ENCODE assay signal across 17 cellular contexts in genomic region chr6:162389353-162390085, GRCh38.
DNase-seq lines count a peak whose midpoint lies in the region; ATAC-seq and TF ChIP-seq lines count a peak whose summit lies in the region.
"Had no signal": no experiment of that assay in that cellular context is flagged by ENCODE, and none has a peak within 500 bp of the region (broad histone marks: within the 10 kb centered on the region; RNA-seq: fewer than 3 reads in every experiment).

No MANE protein-coding gene starts in this region.

- no peak for DNase-seq in left ventricle myocardium inferior
- DNase-seq in Right ventricle myocardium inferior (ENCODE audit: missing footprints): no peak
- DNase-seq in kidney glomerular epithelial cell (lab: John Stamatoyannopoulos, UW): peak; percentile 15
- peak in 1 of 3 donors; percentile 55 for DNase-seq in right lobe of liver
- DNase-seq in thoracic aorta (ENCODE audit: low spot score): no peak
- no peak for DNase-seq in activated CD8-positive, alpha-beta T cell treated with anti-CD3 and anti-CD28 coated beads, Interleukin-2, amount 10 ng/mL, durations not matched to agents 7 days and 5 days
- DNase-seq in iPS-NIHi7 (ENCODE audit: extremely low spot score): no peak
- DNase-seq: CD4-positive, alpha-beta memory T cell; DMS153; DMS79; GDM1; H9 had no signal

- intact Hi-C loops in left ventricle myocardium inferior (cut with micrococcal nuclease) (no loop called here), Right ventricle myocardium inferior (cut with DNase I) (loop anchor here (5.0 kb wide), 1 partner anchor 202 kb away; no protein-coding TSS in a partner anchor), right lobe of liver (cut with DNase I) (no loop called here)

- H3K27ac ChIP-seq in left ventricle myocardium inferior (replicated peaks) (peak overlapping the region; percentile 83), right lobe of liver (peak overlapping the region in 1 of 3 donors; percentile 60), thoracic aorta (peak overlapping the region; percentile 68 to 76)
- H3K27ac ChIP-seq: 22Rv1, A549, BLaER1 had no signal

- POLR2A ChIA-PET in activated CD8-positive, alpha-beta T cell treated with anti-CD3 and anti-CD28 coated beads, Interleukin-2, amount 10 ng/mL, durations not matched to agents 7 days and 5 days (lab: Charles Lee): no interaction called here

- WGBS in right lobe of liver (ENCODE audit: insufficient coverage, low coverage, low lambda C conversion rate, missing lambda C conversion rate): 28% methylated on average over 3 of the region's 3 CpGs

- peaks cover 21% of the 10 kb centered on the region for H3K4me1 ChIP-seq in left ventricle myocardium inferior
- H3K4me1 ChIP-seq in right lobe of liver: peaks cover 0 to 23% (median 2%) of the 10 kb centered on the region in 4 donors
- peaks cover 24 to 49% of the 10 kb centered on the region in 2 donors for H3K4me1 ChIP-seq in thoracic aorta (ENCODE audit: control insufficient read depth in 1 of 2, low read depth in 2 of 2)
- H3K4me1 ChIP-seq: A549, BLaER1 had no signal

- H3K27me3 ChIP-seq in left ventricle myocardium inferior (ENCODE audit: low read depth) (no peaks in the 10 kb centered on the region), right lobe of liver (no peaks in the 10 kb centered on the region), thoracic aorta (replicated peaks; ENCODE audit: insufficient read depth) (no peaks in the 10 kb centered on the region)
- H3K27me3 ChIP-seq: BLaER1 had no signal

- CTCF ChIA-PET in activated CD8-positive, alpha-beta T cell treated with anti-CD3 and anti-CD28 coated beads, Interleukin-2, amount 10 ng/mL, durations not matched to agents 7 days and 5 days (lab: Charles Lee): no interaction called here

- H3K4me3 Mint-ChIP-seq in activated CD8-positive, alpha-beta T cell treated with anti-CD3 and anti-CD28 coated beads, Interleukin-2, amount 10 ng/mL, durations not matched to agents 7 days and 5 days: no peak overlapping the region
- H3K4me3 Mint-ChIP-seq: CD14-positive monocyte; CD4-positive, alpha-beta memory T cell; H9 had no signal

- H3K4me3 ChIP-seq in left ventricle myocardium inferior (no peak overlapping the region), right lobe of liver (no peak overlapping the region), thoracic aorta (no peak overlapping the region)
- H3K4me3 ChIP-seq: A549, BLaER1 had no signal

- TF ChIP-seq CTCF in left ventricle myocardium inferior (IDR thresholded peaks at IDR 0.05; ENCODE audit: borderline replicate concordance) (no peak), right lobe of liver (IDR thresholded peaks at IDR 0.05) (no peak), thoracic aorta (IDR thresholded peaks at IDR 0.05) (no peak)

- H3K4me1 Mint-ChIP-seq in activated CD8-positive, alpha-beta T cell treated with anti-CD3 and anti-CD28 coated beads, Interleukin-2, amount 10 ng/mL, durations not matched to agents 7 days and 5 days (ENCODE audit: low read depth): no peaks in the 10 kb centered on the region
- H3K4me1 Mint-ChIP-seq: CD14-positive monocyte; CD4-positive, alpha-beta memory T cell had no signal

- no peaks in the 10 kb centered on the region for H3K36me3 Mint-ChIP-seq in activated CD8-positive, alpha-beta T cell treated with anti-CD3 and anti-CD28 coated beads, Interleukin-2, amount 10 ng/mL, durations not matched to agents 7 days and 5 days (ENCODE audit: low read depth)
- H3K36me3 Mint-ChIP-seq: CD14-positive monocyte; CD4-positive, alpha-beta memory T cell had no signal

- ATAC-seq in Right ventricle myocardium inferior (no peak), right lobe of liver (peak; percentile 65 to 77 (median 70)), thoracic aorta (ENCODE audit: insufficient number of reproducible peaks, low FRiP score, low read depth) (no peak), GM18870 (IDR thresholded peaks at IDR 0.05; ENCODE audit: unreplicated experiment) (no peak)
- no peak for ATAC-seq in activated CD8-positive, alpha-beta T cell treated with anti-CD3 and anti-CD28 coated beads, Interleukin-2, amount 10 ng/mL, durations not matched to agents 7 days and 5 days
- ATAC-seq: A549 had no signal

- H3K9me3 Mint-ChIP-seq in activated CD8-positive, alpha-beta T cell treated with anti-CD3 and anti-CD28 coated beads, Interleukin-2, amount 10 ng/mL, durations not matched to agents 7 days and 5 days (ENCODE audit: insufficient read depth): no peaks in the 10 kb centered on the region
- H3K9me3 Mint-ChIP-seq: H9 had no signal

- no peak overlapping the region for H3K27ac Mint-ChIP-seq in activated CD8-positive, alpha-beta T cell treated with anti-CD3 and anti-CD28 coated beads, Interleukin-2, amount 10 ng/mL, durations not matched to agents 7 days and 5 days
- H3K27ac Mint-ChIP-seq: CD4-positive, alpha-beta memory T cell; H9 had no signal

- H3K9me3 ChIP-seq in left ventricle myocardium inferior (replicated peaks) (no peaks in the 10 kb centered on the region), right lobe of liver (no peaks in the 10 kb centered on the region), thoracic aorta (no peaks in the 10 kb centered on the region)
- H3K9me3 ChIP-seq: A549, BLaER1 had no signal

- no peak for TF ChIP-seq POLR2A in right lobe of liver (IDR thresholded peaks at IDR 0.05)

- H3K27me3 Mint-ChIP-seq in activated CD8-positive, alpha-beta T cell treated with anti-CD3 and anti-CD28 coated beads, Interleukin-2, amount 10 ng/mL, durations not matched to agents 7 days and 5 days (ENCODE audit: low read depth): no peaks in the 10 kb centered on the region
- H3K27me3 Mint-ChIP-seq: CD4-positive, alpha-beta memory T cell had no signal

- no peaks in the 10 kb centered on the region for H3K36me3 ChIP-seq in left ventricle myocardium inferior
- H3K36me3 ChIP-seq in right lobe of liver: no peaks in the 10 kb centered on the region
- H3K36me3 ChIP-seq in thoracic aorta: no peaks in the 10 kb centered on the region
- H3K36me3 ChIP-seq: BLaER1 had no signal

Comparison
In these comparisons a context has a peak if more than half of its experiments do, and no peak if none do; other contexts are left out.
1. ATAC-seq: peak in right lobe of liver (4 of 4); none in Right ventricle myocardium inferior (single experiment), thoracic aorta (single experiment), activated CD8-positive, alpha-beta T cell treated with anti-CD3 and anti-CD28 coated beads, Interleukin-2, amount 10 ng/mL, durations not matched to agents 7 days and 5 days (single experiment) and GM18870 (single experiment).